Comparison of ENCODE assay signal across 8 cellular contexts in genomic region chr22:20957691-20958440, GRCh38. TPM values are rescaled to one million over a fixed set of nuclear protein-coding genes. Genes with fewer than 3 reads are reported as not detected.
DNase-seq lines count a peak whose midpoint lies in the region; ATAC-seq and TF ChIP-seq lines count a peak whose summit lies in the region.

No MANE protein-coding gene starts in this region.

- intact Hi-C loops in Calu3 (cut with micrococcal nuclease; ENCODE audit: unreplicated experiment), result no loop called here

- TF ChIP-seq CTCF in Calu3 (IDR thresholded peaks at IDR 0.05; ENCODE audit: unreplicated experiment) (no peak), lung (IDR thresholded peaks at IDR 0.05; ENCODE audit: control extremely low read depth, extremely low read depth) (no peak), endothelial cell (IDR thresholded peaks at IDR 0.05; ENCODE audit: unreplicated experiment) (no peak)

- peak overlapping the region; percentile 58 for H3K4me3 ChIP-seq in lung
- H3K4me3 ChIP-seq in urinary bladder (ENCODE audit: low read depth, low read length), result peak overlapping the region; percentile 60

- DNase-seq in Calu3 (peak; percentile 52), KBM-7 (peak; percentile 57), cerebellum (ENCODE audit: low spot score) (peak; percentile 56), lung (ENCODE audit: low spot score) (peak; percentile 54), endothelial cell (ENCODE audit: low spot score) (no peak)

- in situ Hi-C loops in KBM-7 (cut with MboI; ENCODE audit: low pct_unique_long_range_greater_than_20kb, low sequenced_read_pairs), result no loop called here

- 2 to 6% methylated on average over 30 to 32 of the region's 32 CpGs for WGBS in lung, 2 donors
- WGBS in urinary bladder, result 2% methylated on average over 32 of the region's 32 CpGs

- H3K27ac Mint-ChIP-seq in Calu3 (ENCODE audit: unreplicated experiment) (peak overlapping the region; percentile 82), endothelial cell (ENCODE audit: unreplicated experiment) (no peak overlapping the region)

- H3K36me3 Mint-ChIP-seq in Calu3 (ENCODE audit: insufficient read depth, unreplicated experiment) (peaks cover 52% of the 10 kb centered on the region), endothelial cell (ENCODE audit: low read depth, unreplicated experiment) (no peaks in the 10 kb centered on the region)

- BruUV-seq in Calu3 (replicated peaks; lab: Mats Ljungman, UMichigan), result no TSS peak

- no peaks in the 10 kb centered on the region for H3K9me3 ChIP-seq in lung (ENCODE audit: control insufficient read depth in 2 of 2, insufficient read depth in 1 of 2, low read length in 1 of 2)

- H3K9me3 Mint-ChIP-seq in Calu3 (ENCODE audit: low read depth, unreplicated experiment), result no peaks in the 10 kb centered on the region
- no peaks in the 10 kb centered on the region for H3K9me3 Mint-ChIP-seq in endothelial cell (ENCODE audit: unreplicated experiment)

- H3K27me3 ChIP-seq in lung (ENCODE audit: control insufficient read depth, insufficient read depth), result no peaks in the 10 kb centered on the region

- peak; percentile 44 for ATAC-seq in lung (ENCODE audit: insufficient read depth, low FRiP score)
- no peak for ATAC-seq in HG03457 (IDR thresholded peaks at IDR 0.05; ENCODE audit: unreplicated experiment)
- ATAC-seq in GM18502 (IDR thresholded peaks at IDR 0.05; ENCODE audit: poor library complexity, unreplicated experiment), result no peak

- H3K4me1 Mint-ChIP-seq in Calu3 (ENCODE audit: low read depth, unreplicated experiment), result peaks cover 24% of the 10 kb centered on the region
- no peaks in the 10 kb centered on the region for H3K4me1 Mint-ChIP-seq in endothelial cell (ENCODE audit: unreplicated experiment)

- CTCF ChIA-PET in Calu3 (lab: Charles Lee), result interaction anchor here (0.6 to 3.0 kb wide), 9 partner anchors 9 to 72 kb away, joined by 3 to 11 read pairs (median 4); partner anchors contain the start of genes AIFM3, CRKL and LZTR1

- H3K4me3 Mint-ChIP-seq in Calu3 (ENCODE audit: low read depth, unreplicated experiment) (peak overlapping the region; percentile 91), endothelial cell (ENCODE audit: unreplicated experiment) (no peak overlapping the region)

- H3K27ac ChIP-seq in lung (ENCODE audit: low read depth in 1 of 2, low read length in 1 of 2) (peak overlapping the region in 1 of 2 donors; percentile 32), urinary bladder (ENCODE audit: low read depth) (no peak overlapping the region)

- peaks cover under 1 to 5% of the 10 kb centered on the region in 2 donors for H3K36me3 ChIP-seq in lung (ENCODE audit: control insufficient read depth in 2 of 2, insufficient read depth in 2 of 2, low read length in 2 of 2)
- no peaks in the 10 kb centered on the region for H3K36me3 ChIP-seq in urinary bladder (ENCODE audit: insufficient read depth)

- H3K27me3 Mint-ChIP-seq in Calu3 (ENCODE audit: unreplicated experiment), result no peaks in the 10 kb centered on the region
- H3K27me3 Mint-ChIP-seq in endothelial cell (ENCODE audit: unreplicated experiment), result peaks cover 5% of the 10 kb centered on the region

- peaks cover 0 to 8% of the 10 kb centered on the region in 2 donors for H3K4me1 ChIP-seq in lung (ENCODE audit: control insufficient read depth in 2 of 2, insufficient read depth in 2 of 2, low read length in 2 of 2)
- H3K4me1 ChIP-seq in urinary bladder (ENCODE audit: insufficient read depth), result no peaks in the 10 kb centered on the region

RNA-seq across cellular contexts. Expression of gene AIFM3, which starts 9.2 kb away (rescaled TPM):
- total RNA-seq in Calu3 (2022) (3.1 and 4.2 TPM in 2 replicates), cerebellum (6.4 TPM), lung (1 to 10 TPM in 1 of 2 donors, under 1 TPM in 1; 0.48 to 7.5 TPM), urinary bladder (0.53 TPM), endothelial cell (ENCODE audit: unreplicated experiment) (0.15 TPM)
- polyA plus RNA-seq in lung (1 to 10 TPM; 3.6 to 6.0 TPM), urinary bladder (2.8 TPM)

RNA-seq across cellular contexts. Expression of gene LZTR1, which starts 24.2 kb away (rescaled TPM):
- total RNA-seq in Calu3 (2022) (49.3 and 55.4 TPM in 2 replicates), cerebellum (58.8 TPM), lung (10 to 100 TPM; 51.9 to 64.9 TPM), urinary bladder (42.8 TPM), endothelial cell (ENCODE audit: unreplicated experiment) (113 TPM)
- polyA plus RNA-seq in lung (10 to 100 TPM; 33.8 to 37.9 TPM), urinary bladder (48.1 TPM)

RNA-seq across cellular contexts. Expression of gene CRKL, which starts 40.7 kb away (rescaled TPM):
- total RNA-seq in Calu3 (2022) (68.0 and 69.9 TPM in 2 replicates), cerebellum (64.1 TPM), lung (10 to 100 TPM; 54.9 to 58.6 TPM), urinary bladder (41.8 TPM), endothelial cell (ENCODE audit: unreplicated experiment) (59.1 TPM)
- polyA plus RNA-seq in lung (10 to 100 TPM; 18.3 to 23.3 TPM), urinary bladder (34.8 TPM)

RNA-seq across cellular contexts. Expression of gene THAP7, which starts 44.1 kb away (rescaled TPM):
- total RNA-seq in Calu3 (2022) (24.5 and 25.3 TPM in 2 replicates), cerebellum (14.3 TPM), lung (10 to 100 TPM; 20.4 to 28.1 TPM), urinary bladder (17.3 TPM), endothelial cell (ENCODE audit: unreplicated experiment) (13.5 TPM)
- polyA plus RNA-seq in lung (10 to 100 TPM; 27.1 to 61.3 TPM), urinary bladder (55.0 TPM)

RNA-seq across cellular contexts. Expression of gene P2RX6, which starts 57.1 kb away (rescaled TPM):
- total RNA-seq in Calu3 (2022) (0.26 and 0.42 TPM in 2 replicates), cerebellum (0.36 TPM), lung (1 to 10 TPM; 1.1 to 2.2 TPM), urinary bladder (0.74 TPM), endothelial cell (ENCODE audit: unreplicated experiment) (not detected)
- polyA plus RNA-seq in lung (under 1 TPM; 0.21 to 0.79 TPM), urinary bladder (0.96 TPM)
